In the genomic region with DNA sequence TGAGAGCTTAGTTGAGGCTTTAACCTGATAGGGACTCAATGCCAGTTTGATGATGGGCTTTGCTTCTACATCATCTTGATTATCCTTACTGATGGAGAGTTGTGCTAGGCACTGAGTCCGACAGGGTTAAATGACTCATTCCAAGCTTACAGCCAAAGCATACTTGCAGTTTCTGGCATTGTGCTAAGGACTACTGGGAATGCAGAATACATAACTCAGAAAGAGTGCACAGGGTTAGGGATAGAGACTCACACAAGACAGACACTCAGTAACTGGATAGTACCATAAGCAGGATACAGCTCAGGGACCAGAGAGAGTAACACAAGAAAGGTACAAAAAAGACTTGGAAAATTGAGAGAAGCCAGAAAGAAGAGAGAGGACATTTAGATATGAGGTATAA, we compare ENCODE assay signal across 15 cellular contexts.
DNase-seq lines count a peak whose midpoint lies in the region; ATAC-seq and TF ChIP-seq lines count a peak whose summit lies in the region.
"Had no signal": no experiment of that assay in that cellular context is flagged by ENCODE, and none has a peak within 500 bp of the region (broad histone marks: within the 10 kb centered on the region; RNA-seq: fewer than 3 reads in every experiment).

No MANE protein-coding gene starts in this region.

- POLR2A ChIA-PET in activated CD4-positive, alpha-beta T cell treated with anti-CD3 and anti-CD28 coated beads, Interleukin-2, amount 10 ng/mL, durations not matched to agents 7 days and 5 days (lab: Charles Lee), result no interaction called here

- no peak for TF ChIP-seq CTCF in right atrium auricular region (IDR thresholded peaks at IDR 0.05)

- H3K4me3 ChIP-seq in right atrium auricular region, result no peak overlapping the region
- H3K4me3 ChIP-seq: cardiac muscle cell, skin epidermis, suprapubic skin had no signal

- H3K4me3 Mint-ChIP-seq in activated CD4-positive, alpha-beta T cell treated with anti-CD3 and anti-CD28 coated beads, Interleukin-2, amount 10 ng/mL, durations not matched to agents 7 days and 5 days, result no peak overlapping the region
- H3K4me3 Mint-ChIP-seq: T-helper 1 cell treated with Interleukin-12 subunit alpha and Interleukin-12 subunit beta and Interleukin-4 antibody, amounts not matched to agents 30 μg/mL and 1 μg/mL, for 36 hours had no signal

- H3K4me1 ChIP-seq in right atrium auricular region, result peaks cover 0 to 25% of the 10 kb centered on the region in 2 donors

- H3K27ac ChIP-seq in right atrium auricular region, result peak overlapping the region in 1 of 2 donors; percentile 29
- H3K27ac ChIP-seq: cardiac muscle cell, suprapubic skin had no signal

- no peaks in the 10 kb centered on the region for H3K27me3 ChIP-seq in right atrium auricular region
- H3K27me3 ChIP-seq: cardiac muscle cell, suprapubic skin had no signal

- DNase-seq in Right ventricle myocardium inferior (ENCODE audit: missing footprints) (no peak), right atrium auricular region (ENCODE audit: low spot score) (no peak), fibroblast of peridontal ligament (ENCODE audit: extremely low read depth) (peak; percentile 89), myocyte (ENCODE audit: low read depth) (peak; percentile 9), NCI-H1436 treated with DMSO at 0.1 percent for 48 hours (lab: John Stamatoyannopoulos, UW) (no peak), medulla oblongata (ENCODE audit: extremely low spot score) (no peak), GM19240 (ENCODE audit: insufficient read length, low spot score) (no peak)
- no peak for DNase-seq in activated CD4-positive, alpha-beta T cell treated with anti-CD3 and anti-CD28 coated beads, Interleukin-2, amount 10 ng/mL, durations not matched to agents 7 days and 5 days
- DNase-seq: activated CD4-positive, alpha-beta T cell treated with anti-CD3 and anti-CD28 coated beads, Interleukin-2, amount 50 U/mL, for 1 hour; Calu3; OCI-M1 had no signal

- H3K4me1 Mint-ChIP-seq in activated CD4-positive, alpha-beta T cell treated with anti-CD3 and anti-CD28 coated beads, Interleukin-2, amount 10 ng/mL, durations not matched to agents 7 days and 5 days, result no peaks in the 10 kb centered on the region

- no peaks in the 10 kb centered on the region for H3K27me3 Mint-ChIP-seq in activated CD4-positive, alpha-beta T cell treated with anti-CD3 and anti-CD28 coated beads, Interleukin-2, amount 10 ng/mL, durations not matched to agents 7 days and 5 days

- CTCF ChIA-PET in activated CD4-positive, alpha-beta T cell treated with anti-CD3 and anti-CD28 coated beads, Interleukin-2, amount 10 ng/mL, durations not matched to agents 7 days and 5 days (lab: Charles Lee), result interaction anchor here (1.3 kb wide), 1 partner anchor 169 kb away, joined by 3 read pairs; no protein-coding TSS in a partner anchor

- intact Hi-C loops in Right ventricle myocardium inferior (cut with DNase I), result no loop called here

- H3K9me3 ChIP-seq in right atrium auricular region, result no peaks in the 10 kb centered on the region
- H3K9me3 ChIP-seq: suprapubic skin had no signal

- H3K9me3 Mint-ChIP-seq in activated CD4-positive, alpha-beta T cell treated with anti-CD3 and anti-CD28 coated beads, Interleukin-2, amount 10 ng/mL, durations not matched to agents 7 days and 5 days, result no peaks in the 10 kb centered on the region
- H3K9me3 Mint-ChIP-seq: T-helper 1 cell treated with Interleukin-12 subunit alpha and Interleukin-12 subunit beta and Interleukin-4 antibody, amounts not matched to agents 30 μg/mL and 1 μg/mL, for 36 hours had no signal

- ATAC-seq in Right ventricle myocardium inferior, result peak; percentile 19

- H3K27ac Mint-ChIP-seq in activated CD4-positive, alpha-beta T cell treated with anti-CD3 and anti-CD28 coated beads, Interleukin-2, amount 10 ng/mL, durations not matched to agents 7 days and 5 days, result no peak overlapping the region
- H3K27ac Mint-ChIP-seq: T-helper 1 cell treated with Interleukin-12 subunit alpha and Interleukin-12 subunit beta and Interleukin-4 antibody, amounts not matched to agents 30 μg/mL and 1 μg/mL, for 36 hours had no signal

- H3K36me3 ChIP-seq in right atrium auricular region, result no peaks in the 10 kb centered on the region
- H3K36me3 ChIP-seq: cardiac muscle cell, suprapubic skin had no signal

- no peaks in the 10 kb centered on the region for H3K36me3 Mint-ChIP-seq in activated CD4-positive, alpha-beta T cell treated with anti-CD3 and anti-CD28 coated beads, Interleukin-2, amount 10 ng/mL, durations not matched to agents 7 days and 5 days (ENCODE audit: low read depth)

Comparison
In these comparisons a context has a peak if more than half of its experiments do, and no peak if none do; other contexts are left out.
1. DNase-seq: peak in fibroblast of peridontal ligament (single experiment) and myocyte (single experiment); none in Right ventricle myocardium inferior (single experiment), right atrium auricular region (single experiment), NCI-H1436 treated with DMSO at 0.1 percent for 48 hours (single experiment), medulla oblongata (single experiment), GM19240 (single experiment) and activated CD4-positive, alpha-beta T cell treated with anti-CD3 and anti-CD28 coated beads, Interleukin-2, amount 10 ng/mL, durations not matched to agents 7 days and 5 days (single experiment).